ENCODE assay signal across 13 cellular contexts in the genomic region with DNA sequence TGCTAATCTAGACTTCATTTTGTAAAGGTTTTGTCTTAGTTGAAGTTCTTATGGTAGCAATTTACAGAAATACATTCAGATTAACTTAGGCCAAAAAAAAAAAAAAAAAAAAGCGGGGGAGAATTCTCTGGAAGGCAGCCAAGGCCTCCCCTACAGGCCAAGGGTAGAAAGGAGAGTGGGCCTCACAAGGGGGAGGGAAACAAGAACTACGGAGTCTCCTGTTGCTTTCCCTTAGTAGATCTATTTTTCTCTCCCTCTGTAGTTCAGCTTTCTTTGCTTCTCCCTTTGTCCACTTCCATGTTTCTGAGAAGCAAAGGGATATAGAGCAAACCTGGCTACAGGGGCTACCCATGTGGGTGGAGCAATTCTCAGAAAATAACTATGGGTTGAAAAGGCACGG. TPM values are rescaled to one million over a fixed set of nuclear protein-coding genes. Genes with fewer than 3 reads are reported as not detected.
A peak's percentile ranks its signal among the peaks of the same experiment; 100 is the strongest.
DNase-seq lines count a peak whose midpoint lies in the region; ATAC-seq and TF ChIP-seq lines count a peak whose summit lies in the region.
"Had no signal": no experiment of that assay in that cellular context is flagged by ENCODE, and none has a peak within 500 bp of the region (broad histone marks: within the 10 kb centered on the region; RNA-seq: fewer than 3 reads in every experiment).

No MANE protein-coding gene starts in this region.

- H4K20me1 ChIP-seq in neural progenitor cell (ENCODE audit: low read depth): no peaks in the 10 kb centered on the region

- H3K4me2 ChIP-seq in neural progenitor cell: no peak overlapping the region

- H3K79me2 ChIP-seq in neural progenitor cell (ENCODE audit: low read depth): no peaks in the 10 kb centered on the region

- H3K27ac Mint-ChIP-seq in HFFc6 (peak overlapping the region; percentile 98), neural progenitor cell (peak overlapping the region; percentile 67)
- H3K27ac Mint-ChIP-seq: activated T-cell treated with anti-CD3 and anti-CD28 coated beads, Interleukin-2, amount 50 U/mL, for 24 hours had no signal

- no peaks in the 10 kb centered on the region for H3K9me3 ChIP-seq in neural progenitor cell (ENCODE audit: low read depth)
- H3K9me3 ChIP-seq: esophagus squamous epithelium had no signal

- ATAC-seq in GM19328 (IDR thresholded peaks at IDR 0.05; ENCODE audit: unreplicated experiment): no peak
- ATAC-seq: naive thymus-derived CD8-positive, alpha-beta T cell had no signal

- H3K27me3 ChIP-seq in neural progenitor cell: no peaks in the 10 kb centered on the region

- H2AFZ ChIP-seq in neural progenitor cell (replicated peaks): no peak overlapping the region

- peaks cover 27% of the 10 kb centered on the region for H3F3A ChIP-seq in neural progenitor cell (ENCODE audit: low read depth)

- H3K4me1 ChIP-seq in neural progenitor cell: peaks cover 6% of the 10 kb centered on the region

- no peak overlapping the region for H3K9ac ChIP-seq in neural progenitor cell

- H3K27ac ChIP-seq in neural progenitor cell: no peak overlapping the region
- H3K27ac ChIP-seq: esophagus squamous epithelium had no signal

- DNase-seq in EL (peak; percentile 34), HFFc6 (no peak), astrocyte of the hippocampus (ENCODE audit: low read depth, low spot score) (peak; percentile 19), neural progenitor cell (ENCODE audit: low spot score) (no peak), DMS79 (lab: John Stamatoyannopoulos, UW) (no peak), NCI-H526 treated with DMSO at 0.1 percent for 48 hours (lab: John Stamatoyannopoulos, UW) (no peak)
- DNase-seq: activated T-cell treated with anti-CD3 and anti-CD28 coated beads, Interleukin-2, amount 50 U/mL, for 24 hours; DMS53; esophagus squamous epithelium; naive thymus-derived CD8-positive, alpha-beta T cell; NCI-H187; RPMI8226 had no signal

- peaks cover 12% of the 10 kb centered on the region for H3K27me3 Mint-ChIP-seq in HFFc6 (ENCODE audit: insufficient read depth)
- peaks cover 6% of the 10 kb centered on the region for H3K27me3 Mint-ChIP-seq in neural progenitor cell (ENCODE audit: insufficient read depth, low read depth)

- no peaks in the 10 kb centered on the region for H3K36me3 ChIP-seq in neural progenitor cell
- H3K36me3 ChIP-seq: esophagus squamous epithelium had no signal

- H3K9me3 Mint-ChIP-seq in HFFc6 (no peaks in the 10 kb centered on the region), neural progenitor cell (no peaks in the 10 kb centered on the region)
- H3K9me3 Mint-ChIP-seq: activated T-cell treated with anti-CD3 and anti-CD28 coated beads, Interleukin-2, amount 50 U/mL, for 24 hours; naive thymus-derived CD8-positive, alpha-beta T cell had no signal

- H3K4me3 Mint-ChIP-seq in HFFc6: no peak overlapping the region
- peak overlapping the region; percentile 61 for H3K4me3 Mint-ChIP-seq in neural progenitor cell
- H3K4me3 Mint-ChIP-seq: activated T-cell treated with anti-CD3 and anti-CD28 coated beads, Interleukin-2, amount 50 U/mL, for 24 hours had no signal

- H3K4me3 ChIP-seq in neural progenitor cell: no peak overlapping the region
- H3K4me3 ChIP-seq: esophagus squamous epithelium had no signal

- peaks cover 40% of the 10 kb centered on the region for H3K4me1 Mint-ChIP-seq in HFFc6 (ENCODE audit: low read depth)
- H3K4me1 Mint-ChIP-seq in neural progenitor cell: peaks cover 46% of the 10 kb centered on the region

- TF ChIP-seq CTCF in HFFc6 (IDR thresholded peaks at IDR 0.05): no peak; the same call in 1 of the 2 replicates
- no peak for TF ChIP-seq CTCF in neural progenitor cell (IDR thresholded peaks at IDR 0.05)

- no peaks in the 10 kb centered on the region for H3K36me3 Mint-ChIP-seq in HFFc6 (ENCODE audit: low read depth)
- H3K36me3 Mint-ChIP-seq in neural progenitor cell: no peaks in the 10 kb centered on the region
- H3K36me3 Mint-ChIP-seq: naive thymus-derived CD8-positive, alpha-beta T cell had no signal

RNA-seq across cellular contexts. Expression of gene STK11IP, which starts 2.4 kb away (rescaled TPM):
- 10 to 100 TPM; 17.4 to 21.5 (median 18.9) TPM for total RNA-seq in HFFc6 (2021; fragmentation: NEBNext Ultra II Directional; extraction: Animal tissue kit (Norgen Biotek cat#: 25700))
- total RNA-seq in neural progenitor cell (ENCODE audit: low replicate concordance): 16.8 and 22.7 TPM in 2 replicates

RNA-seq across cellular contexts. Expression of gene INHA, which starts 23.1 kb away (rescaled TPM):
- total RNA-seq in HFFc6 (2021; fragmentation: NEBNext Ultra II Directional; extraction: Animal tissue kit (Norgen Biotek cat#: 25700)): under 1 TPM in 5 of 6 experiments, not detected in 1; 0.14 to 0.45 (median 0.25) TPM
- total RNA-seq in neural progenitor cell (ENCODE audit: low replicate concordance): 0.31 TPM in 1 of 2 replicates, not detected in the other
- total RNA-seq: esophagus squamous epithelium; naive thymus-derived CD8-positive, alpha-beta T cell had no signal

RNA-seq across cellular contexts. Expression of gene OBSL1, which starts 23.9 kb away (rescaled TPM):
- 10 to 100 TPM; 60.0 to 85.2 (median 65.8) TPM for total RNA-seq in HFFc6 (2021; fragmentation: NEBNext Ultra II Directional; extraction: Animal tissue kit (Norgen Biotek cat#: 25700))
- 31.0 and 111 TPM in 2 replicates for total RNA-seq in neural progenitor cell (ENCODE audit: low replicate concordance)

RNA-seq across cellular contexts. Expression of gene SLC4A3, which starts 32.2 kb away (rescaled TPM):
- 10 to 100 TPM in 1 of 6 experiments, 1 to 10 TPM in 5; 3.7 to 13.5 (median 4.3) TPM for total RNA-seq in HFFc6 (2021; fragmentation: NEBNext Ultra II Directional; extraction: Animal tissue kit (Norgen Biotek cat#: 25700))
- 0.88 and 3.7 TPM in 2 replicates for total RNA-seq in neural progenitor cell (ENCODE audit: low replicate concordance)

RNA-seq across cellular contexts. Expression of gene TMEM198, which starts 51.4 kb away (rescaled TPM):
- total RNA-seq in HFFc6 (2021; fragmentation: NEBNext Ultra II Directional; extraction: Animal tissue kit (Norgen Biotek cat#: 25700)): 1 to 10 TPM; 2.3 to 2.8 (median 2.7) TPM
- 0.79 and 2.3 TPM in 2 replicates for total RNA-seq in neural progenitor cell (ENCODE audit: low replicate concordance)

Comparison
In these comparisons a context has a peak if more than half of its experiments do, and no peak if none do; other contexts are left out.
1. DNase-seq: peak in EL (single experiment) and astrocyte of the hippocampus (single experiment); none in HFFc6 (single experiment), neural progenitor cell (single experiment), DMS79 (single experiment) and NCI-H526 treated with DMSO at 0.1 percent for 48 hours (single experiment).